3 cellular contexts compared by ENCODE assay signal in the genomic region with DNA sequence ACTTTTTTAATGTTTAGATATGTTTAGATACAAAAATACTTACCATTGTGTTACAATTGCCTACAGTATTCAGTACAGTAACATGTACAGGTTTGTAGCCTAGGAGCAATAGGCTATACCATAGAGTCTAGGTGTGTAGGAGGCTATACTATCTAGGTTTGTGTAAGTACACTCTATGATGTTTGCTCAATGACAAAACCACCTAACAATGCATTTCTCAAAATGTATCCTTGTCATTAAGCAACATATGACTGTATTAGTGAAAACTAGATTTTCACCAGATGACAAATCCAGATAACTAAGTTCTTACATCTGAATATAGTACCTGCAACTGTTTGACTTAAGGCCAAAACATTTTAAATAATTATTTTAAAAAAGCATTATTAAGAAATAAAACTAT. TPM values are rescaled to one million over a fixed set of nuclear protein-coding genes. Genes with fewer than 3 reads are reported as not detected.
"Had no signal": no experiment of that assay in that cellular context is flagged by ENCODE, and none has a peak within 500 bp of the region (broad histone marks: within the 10 kb centered on the region; RNA-seq: fewer than 3 reads in every experiment).

No MANE protein-coding gene starts in this region.

RNA-seq across cellular contexts. Expression of a gene that starts 19.7 kb away (rescaled TPM):
- total RNA-seq: M059J, Peyer's patch, Right ventricle myocardium superior had no signal

RNA-seq across cellular contexts. Expression of a gene that starts 49.4 kb away (rescaled TPM):
- total RNA-seq: Peyer's patch had no signal
